ENCODE assay signal across 1 cellular context in genomic region chr2:54570925-54571694, GRCh38.
TF ChIP-seq lines count a peak whose summit lies in the region.

No MANE protein-coding gene starts in this region.

TF ChIP-seq in K562, 482 proteins besides CTCF, POLR2A, EP300 and RAD21 (continued from another document):
- TF ChIP-seq AFF1 (IDR thresholded peaks at IDR 0.05; ENCODE audit: low read depth in 1 of 2, partially characterized antibody in 2 of 2), result peak in 1 of 2 experiments; percentile 66
- 0 out of 2 replicates have a peak, but pooled peaks have one; percentile 33 for TF ChIP-seq ZNF449 (CRISPR knock-in tag; IDR thresholded peaks at IDR 0.05)
- TF ChIP-seq HDAC2 (IDR thresholded peaks at IDR 0.05), result peak; percentile 72; the same call in 1 of the 2 replicates
- TF ChIP-seq VEZF1 (CRISPR knock-in tag; IDR thresholded peaks at IDR 0.05), result peak; percentile 74
- peak; percentile 36; the same call in 1 of the 2 replicates for TF ChIP-seq RBFOX2 (IDR thresholded peaks at IDR 0.05; ENCODE audit: low read depth, low read length)
- TF ChIP-seq PHB2 (IDR thresholded peaks at IDR 0.05; ENCODE audit: low read depth), result no peak
- TF ChIP-seq NCOR1 (IDR thresholded peaks at IDR 0.05), result peak; percentile 73
- peak; percentile 59; the same call in 1 of the 2 replicates for TF ChIP-seq ZNF740 (CRISPR knock-in tag; IDR thresholded peaks at IDR 0.05)
- TF ChIP-seq ZNF740 (tag; IDR thresholded peaks at IDR 0.05), result no peak
- TF ChIP-seq DEAF1 (CRISPR knock-in tag; IDR thresholded peaks at IDR 0.05), result 0 out of 2 replicates have a peak, but pooled peaks have one; percentile 17
- peak; percentile 71; the same call in 1 of the 2 replicates for TF ChIP-seq ELF4 (CRISPR knock-in tag; IDR thresholded peaks at IDR 0.05)
- TF ChIP-seq BHLHE40 (IDR thresholded peaks at IDR 0.05; ENCODE audit: low read length), result peak; percentile 63
- TF ChIP-seq ETV6 (IDR thresholded peaks at IDR 0.05; ENCODE audit: borderline replicate concordance in 1 of 2, low read depth in 2 of 2, low read length in 1 of 2), result peak; percentile 27 to 86; a peak in 3 of 4 replicates
- no peak for TF ChIP-seq ETV6 (CRISPR knock-in tag; IDR thresholded peaks at IDR 0.05; ENCODE audit: borderline replicate concordance)
- no peak for TF ChIP-seq TCF7 (IDR thresholded peaks at IDR 0.05; ENCODE audit: borderline replicate concordance)
- TF ChIP-seq MAFF (IDR thresholded peaks at IDR 0.05; ENCODE audit: low read length), result no peak
- no peak for TF ChIP-seq ZBTB17 (CRISPR knock-in tag; IDR thresholded peaks at IDR 0.05)
- TF ChIP-seq PHTF2 (CRISPR knock-in tag; IDR thresholded peaks at IDR 0.05), result no peak
- TF ChIP-seq HEY1 (CRISPR knock-in tag; IDR thresholded peaks at IDR 0.05; ENCODE audit: borderline replicate concordance), result no peak
- peak; percentile 64 for TF ChIP-seq CXXC5 (CRISPR knock-in tag; IDR thresholded peaks at IDR 0.05)
- TF ChIP-seq ZNF75A (CRISPR knock-in tag; IDR thresholded peaks at IDR 0.05), result no peak
- no peak for TF ChIP-seq ZNF311 (CRISPR knock-in tag; IDR thresholded peaks at IDR 0.05)
- TF ChIP-seq FOXJ2 (tag; IDR thresholded peaks at IDR 0.05), result peak; percentile 18; the same call in 1 of the 2 replicates
- peak; percentile 86 for TF ChIP-seq SMAD4 (CRISPR knock-in tag; conservative IDR thresholded peaks at IDR 0.05)
- TF ChIP-seq ZFP1 (CRISPR knock-in tag; IDR thresholded peaks at IDR 0.05), result no peak
- TF ChIP-seq ZBTB1 (CRISPR knock-in tag; IDR thresholded peaks at IDR 0.05; ENCODE audit: borderline replicate concordance, low read depth), result peak; percentile 92
